In genomic region chr17:71085238-71086033, GRCh38 we compare ENCODE assay signal across 10 cellular contexts.
DNase-seq lines count a peak whose midpoint lies in the region; ATAC-seq and TF ChIP-seq lines count a peak whose summit lies in the region.
"Had no signal": no experiment of that assay in that cellular context is flagged by ENCODE, and none has a peak within 500 bp of the region (broad histone marks: within the 10 kb centered on the region; RNA-seq: fewer than 3 reads in every experiment).

No MANE protein-coding gene starts in this region.

- H2BK12ac ChIP-seq in H9 (ENCODE audit: insufficient read length, low read depth, low read length): no peak overlapping the region

- no peak overlapping the region for H3K56ac ChIP-seq in H9 (ENCODE audit: insufficient read length, low read depth, low read length)

- no peaks in the 10 kb centered on the region; a peak in 3 of 5 replicates for H3K9me3 Mint-ChIP-seq in H9
- no peaks in the 10 kb centered on the region for H3K9me3 Mint-ChIP-seq in activated CD4-positive, alpha-beta T cell treated with anti-CD3 and anti-CD28 coated beads, Interleukin-2, amount 10 ng/mL, durations not matched to agents 7 days and 5 days

- no peak overlapping the region for H3K4me2 ChIP-seq in H9 (ENCODE audit: insufficient read depth, insufficient read length, low read length)

- peaks cover 15 to 25% of the 10 kb centered on the region in 2 experiments for H3K4me1 Mint-ChIP-seq in H9
- H3K4me1 Mint-ChIP-seq in activated CD4-positive, alpha-beta T cell treated with anti-CD3 and anti-CD28 coated beads, Interleukin-2, amount 10 ng/mL, durations not matched to agents 7 days and 5 days: no peaks in the 10 kb centered on the region

- WGBS in H9 (ENCODE audit: extremely low coverage, insufficient read length, low lambda C conversion rate): no CpG with 5 or more reads among the region's 5 CpGs

- no peak overlapping the region for H3K27ac ChIP-seq in H9 (ENCODE audit: insufficient read length, low read depth, low read length)
- no peak overlapping the region for H3K27ac ChIP-seq in RWPE2 (ENCODE audit: poor library complexity, severe bottlenecking)
- H3K27ac ChIP-seq: pancreas had no signal

- no peak overlapping the region for H2AFZ ChIP-seq in H9 (ENCODE audit: low read length)

- no peak overlapping the region for H2BK15ac ChIP-seq in H9 (ENCODE audit: low read depth, low read length)

- no peak overlapping the region for H4K91ac ChIP-seq in H9 (ENCODE audit: insufficient read length, low read depth, low read length)

- H3K27me3 ChIP-seq in H9 (ENCODE audit: insufficient read depth, low read length): no peaks in the 10 kb centered on the region
- no peaks in the 10 kb centered on the region for H3K27me3 ChIP-seq in RWPE2 (ENCODE audit: insufficient read depth, poor library complexity, severe bottlenecking)
- H3K27me3 ChIP-seq: pancreas had no signal

- H3K4me3 ChIP-seq in RWPE2 (ENCODE audit: severe bottlenecking): no peak overlapping the region
- H3K4me3 ChIP-seq: pancreas had no signal

- in situ Hi-C loops in Caki2 (cut with HindIII; ENCODE audit: low pct_unique_long_range_greater_than_20kb, low sequenced_read_pairs): no loop called here

- peaks cover 6% of the 10 kb centered on the region; the same call in 1 of the 2 replicates for H3K27me3 Mint-ChIP-seq in H9 (ENCODE audit: low read depth)
- no peaks in the 10 kb centered on the region for H3K27me3 Mint-ChIP-seq in activated CD4-positive, alpha-beta T cell treated with anti-CD3 and anti-CD28 coated beads, Interleukin-2, amount 10 ng/mL, durations not matched to agents 7 days and 5 days

- H3K79me2 ChIP-seq in H9 (ENCODE audit: insufficient read depth, low read length): no peaks in the 10 kb centered on the region

- H3K14ac ChIP-seq in H9 (ENCODE audit: insufficient read depth, low read length): no peak overlapping the region

- no peaks in the 10 kb centered on the region for H4K20me1 ChIP-seq in H9 (ENCODE audit: control insufficient read depth, insufficient read depth, insufficient read length)

- no peak overlapping the region for H3K4me3 Mint-ChIP-seq in H9
- H3K4me3 Mint-ChIP-seq in activated CD4-positive, alpha-beta T cell treated with anti-CD3 and anti-CD28 coated beads, Interleukin-2, amount 10 ng/mL, durations not matched to agents 7 days and 5 days: no peak overlapping the region
- H3K4me3 Mint-ChIP-seq: T-helper 1 cell treated with Interleukin-12 subunit alpha and Interleukin-12 subunit beta and Interleukin-4 antibody, amounts not matched to agents 30 μg/mL and 1 μg/mL, for 36 hours had no signal

- no peak overlapping the region for H4K8ac ChIP-seq in H9 (replicated peaks; ENCODE audit: insufficient read length, low read depth, low read length)

- no peak overlapping the region for H2BK5ac ChIP-seq in H9 (ENCODE audit: insufficient read length, low read length)

- H3K79me1 ChIP-seq in H9 (ENCODE audit: insufficient read depth, low read depth, low read length, poor library complexity, severe bottlenecking): no peaks in the 10 kb centered on the region

- H4K5ac ChIP-seq in H9 (ENCODE audit: insufficient read length, low read depth, low read length): no peak overlapping the region

- H3K36me3 Mint-ChIP-seq in H9 (ENCODE audit: insufficient read depth in 1 of 3, low read depth in 3 of 3): peaks cover 0 to 2% (median 0%) of the 10 kb centered on the region in 3 experiments; a peak in 1 of 7 replicates
- H3K36me3 Mint-ChIP-seq in activated CD4-positive, alpha-beta T cell treated with anti-CD3 and anti-CD28 coated beads, Interleukin-2, amount 10 ng/mL, durations not matched to agents 7 days and 5 days (ENCODE audit: low read depth): no peaks in the 10 kb centered on the region

- POLR2A ChIA-PET in activated CD4-positive, alpha-beta T cell treated with anti-CD3 and anti-CD28 coated beads, Interleukin-2, amount 10 ng/mL, durations not matched to agents 7 days and 5 days (lab: Charles Lee): no interaction called here

- H3T11ph ChIP-seq in H9 (ENCODE audit: low read length): no peak overlapping the region

- no peaks in the 10 kb centered on the region for H3K9me3 ChIP-seq in H9 (ENCODE audit: control insufficient read depth, low read depth, low read length)
- no peaks in the 10 kb centered on the region for H3K9me3 ChIP-seq in RWPE2 (ENCODE audit: severe bottlenecking)
- H3K9me3 ChIP-seq: pancreas had no signal

- H3K23me2 ChIP-seq in H9 (ENCODE audit: insufficient read length, low read depth, low read length, poor library complexity, severe bottlenecking): no peaks in the 10 kb centered on the region

- no peak overlapping the region for H3K18ac ChIP-seq in H9 (ENCODE audit: insufficient read length, low read depth, low read length)

- no peak overlapping the region for H2BK20ac ChIP-seq in H9 (ENCODE audit: low read depth, low read length, poor library complexity, severe bottlenecking)

- H2AK5ac ChIP-seq in H9 (ENCODE audit: insufficient read length, low read length): no peak overlapping the region

- H3K4ac ChIP-seq in H9 (ENCODE audit: low read depth, low read length): no peak overlapping the region

- H3K27ac Mint-ChIP-seq in H9: no peak overlapping the region
- H3K27ac Mint-ChIP-seq in activated CD4-positive, alpha-beta T cell treated with anti-CD3 and anti-CD28 coated beads, Interleukin-2, amount 10 ng/mL, durations not matched to agents 7 days and 5 days: no peak overlapping the region
- H3K27ac Mint-ChIP-seq: T-helper 1 cell treated with Interleukin-12 subunit alpha and Interleukin-12 subunit beta and Interleukin-4 antibody, amounts not matched to agents 30 μg/mL and 1 μg/mL, for 36 hours had no signal

- H3K36me3 ChIP-seq in RWPE2 (ENCODE audit: low read depth): no peaks in the 10 kb centered on the region
- H3K36me3 ChIP-seq: pancreas had no signal

- ATAC-seq in RWPE2 (ENCODE audit: low read depth) (no peak; the same call in 2 of the 3 replicates), HG02623 (IDR thresholded peaks at IDR 0.05; ENCODE audit: unreplicated experiment) (no peak), GM18873 (IDR thresholded peaks at IDR 0.05; ENCODE audit: low FRiP score, unreplicated experiment) (no peak)

- no peak overlapping the region for H3K23ac ChIP-seq in H9 (ENCODE audit: insufficient read length, low read depth, low read length)

- DNase-seq in Caki2 (ENCODE audit: low read depth): peak; percentile 28
- DNase-seq in H9: peak; percentile 79
- DNase-seq in RWPE2 (ENCODE audit: low spot score): no peak
- DNase-seq in iPS-NIHi11 (ENCODE audit: low spot score): peak; percentile 58
- no peak for DNase-seq in NCI-H2227 (lab: John Stamatoyannopoulos, UW; ENCODE audit: unreplicated experiment)
- no peak for DNase-seq in activated CD4-positive, alpha-beta T cell treated with anti-CD3 and anti-CD28 coated beads, Interleukin-2, amount 10 ng/mL, durations not matched to agents 7 days and 5 days

- TF ChIP-seq CTCF in H9 (conservative IDR thresholded peaks at IDR 0.05): peak; percentile 78
- TF ChIP-seq CTCF in RWPE2 (IDR thresholded peaks at IDR 0.05; ENCODE audit: poor library complexity, severe bottlenecking): peak; percentile 56

- CTCF ChIA-PET in activated CD4-positive, alpha-beta T cell treated with anti-CD3 and anti-CD28 coated beads, Interleukin-2, amount 10 ng/mL, durations not matched to agents 7 days and 5 days (lab: Charles Lee): no interaction called here

- H2BK120ac ChIP-seq in H9 (ENCODE audit: low read depth, low read length, poor library complexity, severe bottlenecking): no peak overlapping the region

- H3K4me1 ChIP-seq in H9 (ENCODE audit: insufficient read depth, low read length): no peaks in the 10 kb centered on the region
- no peaks in the 10 kb centered on the region for H3K4me1 ChIP-seq in RWPE2 (ENCODE audit: insufficient read depth, poor library complexity, severe bottlenecking)
- H3K4me1 ChIP-seq: pancreas had no signal

- no peak overlapping the region for H3K9ac ChIP-seq in H9 (ENCODE audit: extremely low read depth, insufficient read length, low read length)

Comparison
In these comparisons a context has a peak if more than half of its experiments do, and no peak if none do; other contexts are left out.
1. DNase-seq: peak in Caki2 (single experiment), H9 (single experiment) and iPS-NIHi11 (single experiment); none in RWPE2 (single experiment), NCI-H2227 (single experiment) and activated CD4-positive, alpha-beta T cell treated with anti-CD3 and anti-CD28 coated beads, Interleukin-2, amount 10 ng/mL, durations not matched to agents 7 days and 5 days (single experiment).